21 cellular contexts compared by ENCODE assay signal in the genomic region with DNA sequence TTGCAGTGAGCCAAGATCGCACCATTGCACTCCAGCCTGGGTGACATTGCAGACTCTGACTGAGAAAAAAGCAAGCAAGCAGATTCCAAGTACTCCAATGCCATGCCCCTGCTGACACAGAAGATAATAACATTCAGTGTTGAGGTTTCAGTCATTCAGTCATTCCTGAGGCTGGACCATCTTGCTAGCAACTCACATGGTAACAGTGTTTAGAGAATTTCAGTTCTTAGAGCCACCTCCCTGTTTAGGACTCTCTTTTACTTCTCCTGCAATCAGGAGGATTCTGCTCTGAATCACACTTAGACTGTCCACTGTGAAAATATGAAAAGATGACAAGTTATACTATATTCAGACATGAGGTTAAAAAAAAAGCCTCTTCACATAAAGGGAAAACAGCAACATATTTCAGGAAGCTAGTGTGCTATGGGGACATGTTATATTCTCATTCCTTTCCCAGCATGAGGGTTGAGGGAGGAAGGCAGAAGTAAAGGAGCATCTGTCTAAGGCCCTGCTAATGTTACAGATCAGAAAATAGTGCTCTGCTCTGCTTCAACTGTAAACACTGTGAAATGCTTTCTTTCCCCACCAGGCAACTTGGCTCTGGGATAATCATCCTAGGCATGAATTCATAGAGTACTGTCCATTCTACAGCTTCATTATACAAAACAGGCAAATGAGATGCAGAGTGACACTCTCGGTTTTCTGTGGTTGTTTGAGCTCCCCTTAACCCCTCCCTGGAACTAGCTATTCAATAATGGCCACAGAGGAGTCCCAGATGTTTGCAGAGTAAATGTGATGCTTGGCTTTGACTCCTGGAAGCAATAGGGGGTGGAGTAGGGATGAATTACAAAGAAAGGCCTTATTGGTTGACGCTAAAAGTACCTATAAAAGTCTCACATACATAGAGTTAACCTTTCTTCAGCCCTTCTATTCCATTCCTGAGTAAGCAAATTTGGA.
A peak's percentile ranks its signal among the peaks of the same experiment; 100 is the strongest.
DNase-seq lines count a peak whose midpoint lies in the region; ATAC-seq and TF ChIP-seq lines count a peak whose summit lies in the region.
"Had no signal": no experiment of that assay in that cellular context is flagged by ENCODE, and none has a peak within 500 bp of the region (broad histone marks: within the 10 kb centered on the region; RNA-seq: fewer than 3 reads in every experiment).

No MANE protein-coding gene starts in this region.

- H3K9me3 ChIP-seq in tibial artery = no peaks in the 10 kb centered on the region
- H3K9me3 ChIP-seq: colonic mucosa had no signal

- no peak for ATAC-seq in HG03108 (IDR thresholded peaks at IDR 0.05; ENCODE audit: unreplicated experiment)
- ATAC-seq in GM18511 (IDR thresholded peaks at IDR 0.05; ENCODE audit: unreplicated experiment) = no peak
- ATAC-seq: Right ventricle myocardium inferior, T-cell had no signal

- peak; percentile 53 for DNase-seq in EH (ENCODE audit: low read depth)
- peak; percentile 88 for DNase-seq in NCI-H69 (lab: John Stamatoyannopoulos, UW)
- DNase-seq in brain pericyte (ENCODE audit: low read depth, low spot score) = peak; percentile 11
- DNase-seq in mesothelial cell of epicardium (ENCODE audit: low spot score in 2 of 2, unreplicated experiment in 2 of 2) = no peak
- DNase-seq in tibial artery = no peak
- DNase-seq in DMS114 treated with DMSO at 0.1 percent for 48 hours (lab: John Stamatoyannopoulos, UW; ENCODE audit: unreplicated experiment) = no peak
- DNase-seq: ACHN; activated CD4-positive, alpha-beta T cell treated with anti-CD3 and anti-CD28 coated beads, Interleukin-2, amount 10 ng/mL, durations not matched to agents 7 days and 5 days; activated naive CD4-positive, alpha-beta T cell; CD4-positive, CD25-positive, alpha-beta regulatory T cell; colonic mucosa; DMS79 treated with DMSO at 0.1 percent for 48 hours; foreskin melanocyte; KG1; NCI-H1930; NCI-H524; T-cell had no signal

- H3K27me3 Mint-ChIP-seq in mesothelial cell of epicardium (ENCODE audit: low read depth) = no peaks in the 10 kb centered on the region
- H3K27me3 Mint-ChIP-seq: CD4-positive, CD25-positive, alpha-beta regulatory T cell had no signal

- H3K4me1 Mint-ChIP-seq in mesothelial cell of epicardium = peaks cover 12% of the 10 kb centered on the region
- H3K4me1 Mint-ChIP-seq: activated CD4-positive, alpha-beta T cell treated with anti-CD3 and anti-CD28 coated beads, Interleukin-2, amount 10 ng/mL, durations not matched to agents 7 days and 5 days; CD4-positive, CD25-positive, alpha-beta regulatory T cell; T-cell had no signal

- H3K27ac ChIP-seq in tibial artery = no peak overlapping the region
- H3K27ac ChIP-seq: colonic mucosa had no signal

- H3K4me3 ChIP-seq in tibial artery = no peak overlapping the region
- H3K4me3 ChIP-seq: colonic mucosa had no signal

- no peaks in the 10 kb centered on the region for H3K4me1 ChIP-seq in tibial artery
- H3K4me1 ChIP-seq: colonic mucosa had no signal

- H3K36me3 Mint-ChIP-seq in mesothelial cell of epicardium = no peaks in the 10 kb centered on the region
- H3K36me3 Mint-ChIP-seq: CD4-positive, CD25-positive, alpha-beta regulatory T cell; T-cell had no signal

- peak overlapping the region; percentile 14 for H3K27ac Mint-ChIP-seq in mesothelial cell of epicardium
- H3K27ac Mint-ChIP-seq: activated CD4-positive, alpha-beta T cell treated with anti-CD3 and anti-CD28 coated beads, Interleukin-2, amount 10 ng/mL, durations not matched to agents 7 days and 5 days; CD4-positive, CD25-positive, alpha-beta regulatory T cell; T-cell had no signal

- no peaks in the 10 kb centered on the region for H3K36me3 ChIP-seq in tibial artery
- H3K36me3 ChIP-seq: colonic mucosa had no signal

- no peaks in the 10 kb centered on the region for H3K27me3 ChIP-seq in tibial artery
- H3K27me3 ChIP-seq: colonic mucosa had no signal

- peaks cover 3% of the 10 kb centered on the region for H3K9me3 Mint-ChIP-seq in mesothelial cell of epicardium
- H3K9me3 Mint-ChIP-seq: CD4-positive, CD25-positive, alpha-beta regulatory T cell; neural crest cell; T-cell had no signal

- H3K4me3 Mint-ChIP-seq in mesothelial cell of epicardium = no peak overlapping the region
- H3K4me3 Mint-ChIP-seq: activated CD4-positive, alpha-beta T cell treated with anti-CD3 and anti-CD28 coated beads, Interleukin-2, amount 10 ng/mL, durations not matched to agents 7 days and 5 days; CD4-positive, CD25-positive, alpha-beta regulatory T cell; neural crest cell; T-cell had no signal

- no peak for TF ChIP-seq CTCF in mesothelial cell of epicardium (IDR thresholded peaks at IDR 0.05; ENCODE audit: unreplicated experiment)
- no peak for TF ChIP-seq CTCF in tibial artery (IDR thresholded peaks at IDR 0.05)

- intact Hi-C loops in tibial artery (cut with DNase I; ENCODE audit: low total_unique reads) = no loop called here

Comparison
In these comparisons a context has a peak if more than half of its experiments do, and no peak if none do; other contexts are left out.
1. DNase-seq: peak in EH (single experiment), NCI-H69 (single experiment) and brain pericyte (single experiment); none in mesothelial cell of epicardium (0 of 2), tibial artery (0 of 2) and DMS114 treated with DMSO at 0.1 percent for 48 hours (single experiment).